Comparison of ENCODE assay signal across 8 cellular contexts in the genomic region with DNA sequence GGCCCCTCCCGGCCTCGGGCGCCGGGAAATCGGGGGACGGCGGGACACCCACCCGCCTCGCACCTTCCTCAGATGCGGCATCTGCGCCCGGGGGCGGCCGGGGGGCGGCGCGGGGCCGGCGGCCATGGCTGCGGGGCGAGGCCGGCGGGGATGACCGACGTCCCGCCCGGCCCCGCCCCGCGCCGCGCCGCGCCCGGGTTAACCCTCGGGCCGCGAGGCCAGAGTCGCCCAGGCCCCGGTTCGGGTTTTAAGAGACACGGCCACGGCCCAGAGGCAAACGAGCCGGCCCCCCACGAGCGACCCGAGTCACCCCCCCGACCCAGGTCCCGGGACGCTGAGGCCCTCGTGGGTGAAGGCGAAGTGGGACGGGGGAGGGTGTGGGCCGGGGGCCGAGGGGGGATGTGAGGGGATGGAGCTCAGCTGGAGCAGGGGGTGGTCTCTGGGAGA. TPM values are rescaled to one million over a fixed set of nuclear protein-coding genes. Genes with fewer than 3 reads are reported as not detected.
DNase-seq lines count a peak whose midpoint lies in the region; ATAC-seq, FAIRE-seq and TF ChIP-seq lines count a peak whose summit lies in the region.

A gene (minus strand): TSS at position 159 of the 447 bp plus-strand sequence. CDS start 33 bp downstream, at position 126.

- ATAC-seq in body of pancreas (no peak), HG03175 (IDR thresholded peaks at IDR 0.05; ENCODE audit: unreplicated experiment) (no peak)

- H3K36me3 ChIP-seq in body of pancreas (replicated peaks in 1 of 2; ENCODE audit: insufficient read depth in 1 of 2, low read depth in 2 of 2), result no peaks in the 10 kb centered on the region
- H3K36me3 ChIP-seq in iPS-15b (ENCODE audit: control insufficient read depth, insufficient read depth, low read length), result no peaks in the 10 kb centered on the region
- H3K36me3 ChIP-seq in small intestine (ENCODE audit: control insufficient read depth in 2 of 2, insufficient read depth in 2 of 2, low read length in 2 of 2), result no peaks in the 10 kb centered on the region

- H3K56ac ChIP-seq in H9 (ENCODE audit: insufficient read length, low read depth, low read length), result no peak within 1 kb of the TSS

- no peak for TF ChIP-seq CTCF in H9 (conservative IDR thresholded peaks at IDR 0.05)
- TF ChIP-seq CTCF in body of pancreas (IDR thresholded peaks at IDR 0.05), result no peak

- H3K23ac ChIP-seq in H9 (ENCODE audit: insufficient read length, low read depth, low read length), result no peak within 1 kb of the TSS

- no peak within 1 kb of the TSS for H2BK15ac ChIP-seq in H9 (ENCODE audit: low read depth, low read length)

- no peak within 1 kb of the TSS for H2AK5ac ChIP-seq in H9 (ENCODE audit: insufficient read length, low read length)

- H3K4me3 Mint-ChIP-seq in H9, result peak within 1 kb of the TSS; percentile 58 to 79

- peak within 1 kb of the TSS; percentile 23 for H3K4me2 ChIP-seq in H9 (ENCODE audit: insufficient read depth, insufficient read length, low read length)

- H2BK120ac ChIP-seq in H9 (ENCODE audit: low read depth, low read length, poor library complexity, severe bottlenecking), result no peak within 1 kb of the TSS

- no peak within 1 kb of the TSS for H4K8ac ChIP-seq in H9 (replicated peaks; ENCODE audit: insufficient read length, low read depth, low read length)

- no peak within 1 kb of the TSS for H3K27ac ChIP-seq in H9 (ENCODE audit: insufficient read length, low read depth, low read length)
- H3K27ac ChIP-seq in body of pancreas, result peak within 1 kb of the TSS in 1 of 4 donors; percentile 12
- peak within 1 kb of the TSS; percentile 34 to 60 for H3K27ac ChIP-seq in small intestine (ENCODE audit: low read depth in 1 of 2, low read length in 1 of 2)

- no peaks in the 10 kb centered on the region for H3K79me1 ChIP-seq in H9 (ENCODE audit: insufficient read depth, low read depth, low read length, poor library complexity, severe bottlenecking)

- H3K36me3 Mint-ChIP-seq in H9 (ENCODE audit: insufficient read depth in 1 of 3, low read depth in 3 of 3), result no peaks in the 10 kb centered on the region

- TF ChIP-seq POLR2A in body of pancreas (IDR thresholded peaks at IDR 0.05), result no peak

- H3K79me2 ChIP-seq in H9 (ENCODE audit: insufficient read depth, low read length), result no peaks in the 10 kb centered on the region

- no peaks in the 10 kb centered on the region for H3K9me3 ChIP-seq in H9 (ENCODE audit: control insufficient read depth, low read depth, low read length)
- H3K9me3 ChIP-seq in body of pancreas, result no peaks in the 10 kb centered on the region
- no peaks in the 10 kb centered on the region for H3K9me3 ChIP-seq in iPS-15b (ENCODE audit: control insufficient read depth, insufficient read depth, low read length)
- no peaks in the 10 kb centered on the region for H3K9me3 ChIP-seq in small intestine (ENCODE audit: control insufficient read depth, low read depth)

- no peaks in the 10 kb centered on the region; a peak in 1 of 5 replicates for H3K9me3 Mint-ChIP-seq in H9

- H3K27ac Mint-ChIP-seq in H9, result no peak within 1 kb of the TSS

- DNase-seq in H9, result no peak
- DNase-seq in body of pancreas, result no peak
- DNase-seq in small intestine, result no peak
- no peak for DNase-seq in A172 (ENCODE audit: low spot score)
- DNase-seq in stimulated activated CD8-positive, alpha-beta memory T cell treated with anti-CD3 and anti-CD28 coated beads, Interleukin-4, amount 100 ng/mL, for 48 hours, result no peak
- DNase-seq in SHP77 (lab: John Stamatoyannopoulos, UW), result no peak

- no peak within 1 kb of the TSS for H2BK5ac ChIP-seq in H9 (ENCODE audit: insufficient read length, low read length)

- peaks cover 5% of the 10 kb centered on the region for H3K23me2 ChIP-seq in H9 (ENCODE audit: insufficient read length, low read depth, low read length, poor library complexity, severe bottlenecking)

- H2BK12ac ChIP-seq in H9 (ENCODE audit: insufficient read length, low read depth, low read length), result no peak within 1 kb of the TSS

- H3K4me1 ChIP-seq in H9 (ENCODE audit: insufficient read depth, low read length), result no peaks in the 10 kb centered on the region
- H3K4me1 ChIP-seq in body of pancreas, result peaks cover 45% of the 10 kb centered on the region
- H3K4me1 ChIP-seq in iPS-15b (ENCODE audit: control insufficient read depth, insufficient read depth, low read length), result no peaks in the 10 kb centered on the region
- peaks cover 0 to 2% of the 10 kb centered on the region in 2 donors for H3K4me1 ChIP-seq in small intestine (ENCODE audit: control insufficient read depth in 2 of 2, insufficient read depth in 1 of 2, low read depth in 1 of 2, low read length in 1 of 2)

- H3K9ac ChIP-seq in H9 (ENCODE audit: extremely low read depth, insufficient read length, low read length), result no peak within 1 kb of the TSS
- peak within 1 kb of the TSS; percentile 47 for H3K9ac ChIP-seq in iPS-15b (ENCODE audit: low read depth, low read length)

- H3K4me3 ChIP-seq in body of pancreas, result no peak within 1 kb of the TSS
- H3K4me3 ChIP-seq in iPS-15b (ENCODE audit: low read depth, low read length), result peak within 1 kb of the TSS; percentile 52
- H3K4me3 ChIP-seq in small intestine (ENCODE audit: low read depth in 1 of 2, low read length in 2 of 2), result peak within 1 kb of the TSS in 1 of 2 donors; percentile 42

- peaks cover 49% of the 10 kb centered on the region for H3K27me3 Mint-ChIP-seq in H9 (ENCODE audit: low read depth)

- no peak within 1 kb of the TSS for H2AFZ ChIP-seq in H9 (ENCODE audit: low read length)

- no peak within 1 kb of the TSS for H4K91ac ChIP-seq in H9 (ENCODE audit: insufficient read length, low read depth, low read length)

- no peak within 1 kb of the TSS for H3K4ac ChIP-seq in H9 (ENCODE audit: low read depth, low read length)

- no peaks in the 10 kb centered on the region for H4K20me1 ChIP-seq in H9 (ENCODE audit: control insufficient read depth, insufficient read depth, insufficient read length)

- peaks cover 0 to 2% of the 10 kb centered on the region in 2 experiments; a peak in 1 of 4 replicates for H3K4me1 Mint-ChIP-seq in H9

- H3K18ac ChIP-seq in H9 (ENCODE audit: insufficient read length, low read depth, low read length), result no peak within 1 kb of the TSS

- no peak within 1 kb of the TSS for H3T11ph ChIP-seq in H9 (ENCODE audit: low read length)

- FAIRE-seq in small intestine (lab: Jason Lieb, UNC), result no peak

- no peak within 1 kb of the TSS for H3K14ac ChIP-seq in H9 (ENCODE audit: insufficient read depth, low read length)

- H2BK20ac ChIP-seq in H9 (ENCODE audit: low read depth, low read length, poor library complexity, severe bottlenecking), result no peak within 1 kb of the TSS

- peaks cover 3% of the 10 kb centered on the region; the same call in 1 of the 2 replicates for H3K27me3 ChIP-seq in H9 (ENCODE audit: insufficient read depth, low read length)
- no peaks in the 10 kb centered on the region for H3K27me3 ChIP-seq in body of pancreas
- H3K27me3 ChIP-seq in iPS-15b (ENCODE audit: control insufficient read depth, insufficient read depth, low read length), result peaks cover 22% of the 10 kb centered on the region
- no peaks in the 10 kb centered on the region for H3K27me3 ChIP-seq in small intestine (ENCODE audit: control insufficient read depth in 2 of 2, insufficient read depth in 2 of 2, low read length in 2 of 2)

- no peak within 1 kb of the TSS for H4K5ac ChIP-seq in H9 (ENCODE audit: insufficient read length, low read depth, low read length)

- intact Hi-C loops in body of pancreas (cut with DNase I), result no loop called here

- no CpG with 5 or more reads among the region's 56 CpGs for WGBS in H9 (ENCODE audit: extremely low coverage, insufficient read length, low lambda C conversion rate)
- WGBS in body of pancreas, 2 donors, result 0 to 3% methylated on average over 3 to 47 of the region's 56 CpGs
- WGBS in small intestine, 3 donors, result 3 to 6% (median 4%) methylated on average over 22 to 56 of the region's 56 CpGs

RNA-seq across cellular contexts. Expression of the gene that starts here (rescaled TPM):
- total RNA-seq in H9 (2021) (2.9 and 3.4 TPM in 2 replicates), body of pancreas (10 to 100 TPM; 15.6 to 95.9 TPM)
- 10 to 100 TPM in 2 of 3 donors, 1 to 10 TPM in 1; 3.6 to 20.1 (median 11.1) TPM for polyA plus RNA-seq in small intestine
- 0.07 TPM in 1 of 2 replicates, not detected in the other for total RNA-seq in A172 (2014; rRNA removed; shearing (Covaris generic))
